Comparison of ENCODE assay signal across 8 cellular contexts in the genomic region with DNA sequence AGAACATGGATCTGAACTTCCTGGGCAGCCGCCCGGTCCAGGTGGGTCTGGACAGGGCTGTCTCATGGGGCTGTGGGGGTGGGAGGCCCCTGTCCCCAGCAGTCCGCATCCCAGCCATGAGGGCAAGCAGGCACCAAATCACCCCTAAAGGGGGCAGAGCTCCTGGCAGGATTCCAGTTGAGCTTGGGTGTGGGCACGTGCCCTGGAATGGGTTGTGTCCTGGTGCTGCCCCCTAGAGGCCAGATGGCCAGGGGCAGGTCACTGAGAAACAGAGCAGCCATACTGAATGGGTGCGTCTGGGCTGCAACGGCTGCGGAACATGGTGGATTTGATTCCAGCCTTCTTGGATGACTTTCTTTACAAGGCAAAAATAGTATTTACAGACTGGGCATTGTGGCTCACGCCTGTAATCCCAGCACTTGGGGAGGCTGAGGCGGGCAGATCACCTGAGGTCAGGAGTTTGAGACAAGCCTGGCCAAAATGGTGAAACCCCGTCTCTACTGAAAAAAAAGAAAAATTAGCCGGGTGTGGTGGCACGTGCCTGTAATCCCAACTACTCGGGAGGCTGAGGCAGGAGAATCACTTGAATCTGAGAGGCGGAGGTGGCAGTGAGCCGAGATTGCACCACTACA. TPM values are rescaled to one million over a fixed set of nuclear protein-coding genes. Genes with fewer than 3 reads are reported as not detected.
DNase-seq lines count a peak whose midpoint lies in the region; TF ChIP-seq lines count a peak whose summit lies in the region.
"Not testable (repeated sequence)": the region's sequence is repeated elsewhere in the genome, so short reads cannot be mapped to it uniquely, and the experiment has no call there.

No MANE protein-coding gene starts in this region.

- H3K9me3 ChIP-seq in vagina, result not testable (repeated sequence)

- DNase-seq in GF-D8 (lab: John Stamatoyannopoulos, UW) (peak; percentile 50), M059J (ENCODE audit: low read depth) (peak; percentile 44), RPMI8226 (peak; percentile 85), immature natural killer cell (peak; percentile 67 to 76 (median 72))
- DNase-seq in activated CD8-positive, alpha-beta memory T cell treated with anti-CD3 and anti-CD28 coated beads for 24 hours, result peak; percentile 89
- DNase-seq in chondrocyte (ENCODE audit: low spot score); vagina (ENCODE audit: extremely low spot score in 2 of 2): not testable (repeated sequence)
- peak; percentile 46 to 72 for DNase-seq in stimulated activated CD4-positive, alpha-beta T cell treated with anti-CD3 and anti-CD28 coated beads, Interleukin-12 subunit alpha, Interleukin-12 subunit beta, amount 100 ng/mL, for 24 hours (ENCODE audit: low read depth in 2 of 2)

- peaks cover 10% of the 10 kb centered on the region for H3K36me3 Mint-ChIP-seq in chondrocyte (ENCODE audit: low read depth)
- H3K36me3 Mint-ChIP-seq in immature natural killer cell, result not testable (repeated sequence)

- H3K9me3 Mint-ChIP-seq in chondrocyte (ENCODE audit: low read depth); immature natural killer cell: not testable (repeated sequence)

- H3K36me3 ChIP-seq in vagina, result peaks cover 3 to 42% of the 10 kb centered on the region in 2 donors

- H3K27ac Mint-ChIP-seq in chondrocyte (ENCODE audit: unreplicated experiment), result not testable (repeated sequence)
- H3K27ac Mint-ChIP-seq in immature natural killer cell, result peak overlapping the region in 2 of 6 donors; percentile 12 to 34

- intact Hi-C loops in vagina (cut with DNase I), result not testable (repeated sequence)

- not testable (repeated sequence) for H3K4me3 Mint-ChIP-seq in chondrocyte (ENCODE audit: unreplicated experiment); immature natural killer cell

- H3K4me1 Mint-ChIP-seq in chondrocyte (ENCODE audit: low read depth), result not testable (repeated sequence)
- peaks cover 15 to 18% of the 10 kb centered on the region in 2 donors for H3K4me1 Mint-ChIP-seq in immature natural killer cell

- not testable (repeated sequence) for H3K27me3 ChIP-seq in vagina

- H3K4me1 ChIP-seq in vagina, result not testable (repeated sequence)

- not testable (repeated sequence) for TF ChIP-seq POLR2A in vagina (IDR thresholded peaks at IDR 0.05)

- H3K4me3 ChIP-seq in vagina, result not testable (repeated sequence)

- H3K27me3 Mint-ChIP-seq in chondrocyte (ENCODE audit: low read depth); immature natural killer cell (ENCODE audit: low read depth in 3 of 3): not testable (repeated sequence)

- H3K27ac ChIP-seq in vagina, result not testable (repeated sequence)

- TF ChIP-seq CTCF in chondrocyte (IDR thresholded peaks at IDR 0.05) (peak; percentile 85), vagina (IDR thresholded peaks at IDR 0.05) (peak in 2 of 3 experiments; percentile 22 to 30)

RNA-seq across cellular contexts. Expression of a gene that starts 25.9 kb away (rescaled TPM):
- total RNA-seq in M059J (2014; rRNA removed; shearing (Covaris generic)), result 30.9 and 46.2 TPM in 2 replicates
- 81.9 to 88.4 TPM (median 83.4 TPM) in 3 replicates for total RNA-seq in chondrocyte
- polyA plus RNA-seq in immature natural killer cell, result 10 to 100 TPM in 1 of 3 donors, 1 to 10 TPM in 2; 2.3 to 13.2 (median 3.5) TPM
- total RNA-seq in vagina, result 40.8 TPM

RNA-seq across cellular contexts. Expression of a gene that starts 35.9 kb away (rescaled TPM):
- 4.5 and 8.4 TPM in 2 replicates for total RNA-seq in M059J (2014; rRNA removed; shearing (Covaris generic))
- total RNA-seq in chondrocyte (22.9 to 36.6 TPM (median 23.6 TPM) in 3 replicates), vagina (16.9 TPM)
- 10 to 100 TPM in 1 of 3 donors, 1 to 10 TPM in 2; 2.3 to 11.8 (median 6.5) TPM for polyA plus RNA-seq in immature natural killer cell

RNA-seq across cellular contexts. Expression of a gene that starts 42.8 kb away (rescaled TPM):
- total RNA-seq in M059J (2014; rRNA removed; shearing (Covaris generic)), result 21.1 and 25.7 TPM in 2 replicates
- total RNA-seq in chondrocyte (20.4 to 27.4 TPM (median 22.9 TPM) in 3 replicates), vagina (28.5 TPM)
- 100 to 1,000 TPM in 1 of 3 donors, 10 to 100 TPM in 2; 86.5 to 125 (median 99.6) TPM for polyA plus RNA-seq in immature natural killer cell
